In the genomic region with DNA sequence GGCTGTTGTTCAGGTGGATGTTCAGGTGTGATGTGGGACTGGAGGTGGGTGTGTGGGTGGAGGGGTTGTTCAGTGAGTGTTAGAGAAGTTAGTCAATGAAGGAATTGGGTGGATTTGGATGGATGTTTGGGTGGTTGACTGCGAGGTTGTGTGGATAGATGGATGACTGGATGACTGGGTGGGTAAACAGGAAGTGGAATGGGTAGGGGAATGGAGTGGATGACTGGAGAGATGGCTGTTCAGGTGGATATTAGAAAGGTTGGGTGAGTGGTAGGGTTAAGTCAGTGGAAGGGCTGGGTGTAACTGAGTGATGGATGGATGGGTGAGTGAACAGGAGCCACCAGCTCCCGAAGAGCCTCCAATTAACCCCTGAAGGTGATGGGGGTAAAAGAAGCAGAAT, we compare ENCODE assay signal across 21 cellular contexts. TPM values are rescaled to one million over a fixed set of nuclear protein-coding genes. Genes with fewer than 3 reads are reported as not detected.
"Had no signal": no experiment of that assay in that cellular context is flagged by ENCODE, and none has a peak within 500 bp of the region (broad histone marks: within the 10 kb centered on the region; RNA-seq: fewer than 3 reads in every experiment).

No MANE protein-coding gene starts in this region.

- H3K79me2 ChIP-seq: hepatocyte had no signal

- H2AFZ ChIP-seq: hepatocyte had no signal

- DNase-seq: cerebellar nuclear complex; colonic mucosa; dermis blood vessel endothelial cell; kidney; left colon; naive thymus-derived CD4-positive, alpha-beta T cell; nucleus accumbens; pancreas; retina; stimulated activated CD4-positive, alpha-beta T cell treated with anti-CD3 and anti-CD28 coated beads, Interleukin-2, amount 100 ng/mL, for 24 hours; stimulated activated naive CD4-positive, alpha-beta T cell; stomach; uterus had no signal

- H3K27ac ChIP-seq: colonic mucosa, hepatocyte, pancreas, skin epidermis had no signal

- H3K36me3 ChIP-seq: colonic mucosa, pancreas, uterus had no signal

- H3K4me1 ChIP-seq: colonic mucosa, pancreas had no signal

- ATAC-seq: left colon; naive thymus-derived CD4-positive, alpha-beta T cell; pancreas; sciatic nerve had no signal

- H3K4me3 Mint-ChIP-seq: type B pancreatic cell had no signal

- H3K9me3 ChIP-seq: colonic mucosa, pancreas, uterus had no signal

- H3K4me2 ChIP-seq: hepatocyte had no signal

- H3K27me3 ChIP-seq: colonic mucosa, hepatocyte, uterus had no signal

- H3K4me3 ChIP-seq: colonic mucosa, hepatocyte, pancreas, skin epidermis, stomach, uterus had no signal

- H3K27ac Mint-ChIP-seq: naive thymus-derived CD4-positive, alpha-beta T cell; progenitor cell of endocrine pancreas; type B pancreatic cell had no signal

RNA-seq across cellular contexts. Expression of gene JPH2, which starts 27.9 kb away (rescaled TPM):
- total RNA-seq: lung microvascular endothelial cell, mononuclear cell had no signal
- polyA plus RNA-seq: naive thymus-derived CD4-positive, alpha-beta T cell; neural cell had no signal
